ENCODE assay signal across 8 cellular contexts in genomic region chr16:22217890-22218730, GRCh38. TPM values are rescaled to one million over a fixed set of nuclear protein-coding genes. Genes with fewer than 3 reads are reported as not detected.
A peak's percentile ranks its signal among the peaks of the same experiment; 100 is the strongest.
DNase-seq lines count a peak whose midpoint lies in the region; ATAC-seq and TF ChIP-seq lines count a peak whose summit lies in the region.

No MANE protein-coding gene starts in this region.

- H3K9me2 ChIP-seq in PC-3 (replicated peaks; ENCODE audit: low read length): no peaks in the 10 kb centered on the region

- no peak for TF ChIP-seq CTCF in PC-3 (conservative IDR thresholded peaks at IDR 0.05; ENCODE audit: low read depth, low read length)

- POLR2A ChIA-PET in PC-3 (lab: Charles Lee; ENCODE audit: unreplicated experiment): no interaction called here

- no peak overlapping the region for H3K4me3 ChIP-seq in PC-3 (ENCODE audit: low read length)

- ATAC-seq in GM18517 (IDR thresholded peaks at IDR 0.05; ENCODE audit: unreplicated experiment) (peak; percentile 85), GM21576 (IDR thresholded peaks at IDR 0.05; ENCODE audit: unreplicated experiment) (peak; percentile 71), memory B cell (ENCODE audit: low read depth) (peak; percentile 92), PC-3 (no peak)

- no peaks in the 10 kb centered on the region for H3K27me3 Mint-ChIP-seq in memory B cell

- no TSS peak for BruUV-seq in PC-3 (replicated peaks; lab: Mats Ljungman, UMichigan)

- no peaks in the 10 kb centered on the region for H3K9me3 ChIP-seq in KOPT-K1 (ENCODE audit: insufficient read depth, low read length, poor library complexity, severe bottlenecking)
- no peaks in the 10 kb centered on the region for H3K9me3 ChIP-seq in PC-3 (ENCODE audit: low read length)

- peaks cover 11% of the 10 kb centered on the region for H3K36me3 Mint-ChIP-seq in memory B cell

- peak overlapping the region; percentile 96 for H3K27ac Mint-ChIP-seq in memory B cell

- H3K9ac ChIP-seq in PC-3 (ENCODE audit: low read length): no peak overlapping the region

- intact Hi-C loops in PC-3 (cut with micrococcal nuclease): no loop called here

- peaks cover 38% of the 10 kb centered on the region for H3K4me1 Mint-ChIP-seq in memory B cell

- H3K27me3 ChIP-seq in PC-3 (ENCODE audit: low read length): no peaks in the 10 kb centered on the region

- peak overlapping the region; percentile 72 for H3K4me3 Mint-ChIP-seq in memory B cell

- peaks cover 30% of the 10 kb centered on the region for H3K79me2 ChIP-seq in PC-3 (ENCODE audit: low read length)

- H3K27ac ChIP-seq in KOPT-K1 (ENCODE audit: low read depth, low read length, poor library complexity, severe bottlenecking) (peak overlapping the region; percentile 61), PC-3 (ENCODE audit: low read length) (no peak overlapping the region)

- CTCF ChIA-PET in PC-3 (lab: Charles Lee): no interaction called here

- H4K20me1 ChIP-seq in PC-3 (ENCODE audit: low read length): 0 out of 2 replicates have a peak, but pooled peaks cover 3% of the 10 kb centered on the region

- H3K9me3 Mint-ChIP-seq in memory B cell: no peaks in the 10 kb centered on the region

- peak; percentile 52 to 71 for DNase-seq in memory B cell (ENCODE audit: low spot score in 2 of 2)
- DNase-seq in PC-3: no peak
- no peak for DNase-seq in DMS53 (lab: John Stamatoyannopoulos, UW)
- no peak for DNase-seq in HT-29 (ENCODE audit: low spot score)
- no peak for DNase-seq in GM03348 (ENCODE audit: low spot score)

- H3K4me2 ChIP-seq in PC-3 (ENCODE audit: low read length): no peak overlapping the region

- peaks cover 8% of the 10 kb centered on the region; the same call in 1 of the 2 replicates for H3K4me1 ChIP-seq in PC-3 (ENCODE audit: insufficient read depth, low read length)

- H3K36me3 ChIP-seq in KOPT-K1 (ENCODE audit: insufficient read depth, low read length) (peaks cover 19% of the 10 kb centered on the region; the same call in 1 of the 2 replicates), PC-3 (ENCODE audit: low read depth, low read length) (peaks cover 5% of the 10 kb centered on the region)

- no peaks in the 10 kb centered on the region for H3F3A ChIP-seq in PC-3 (ENCODE audit: low read length, unreplicated experiment)

- H2AFZ ChIP-seq in PC-3 (ENCODE audit: low read length): no peak overlapping the region

RNA-seq across cellular contexts. Expression of gene EEF2K, which starts 12.0 kb away (rescaled TPM):
- total RNA-seq in PC-3 (2014; rRNA removed): 9.1 and 15.0 TPM in 2 replicates
- 11.1 and 16.5 TPM in 2 replicates for total RNA-seq in HT-29 (2014; rRNA removed; shearing (Covaris generic))

RNA-seq across cellular contexts. Expression of gene SDR42E2, which starts 55.8 kb away (rescaled TPM):
- total RNA-seq in PC-3 (2014; rRNA removed): not detected in 2 replicates
- total RNA-seq in HT-29 (2014; rRNA removed; shearing (Covaris generic)): 0.05 TPM in 1 of 2 replicates, not detected in the other

Comparison
In these comparisons a context has a peak if more than half of its experiments do, and no peak if none do; other contexts are left out.
1. DNase-seq: peak in memory B cell (2 of 2); none in PC-3 (single experiment), DMS53 (single experiment), HT-29 (single experiment) and GM03348 (single experiment).